In the genomic region with DNA sequence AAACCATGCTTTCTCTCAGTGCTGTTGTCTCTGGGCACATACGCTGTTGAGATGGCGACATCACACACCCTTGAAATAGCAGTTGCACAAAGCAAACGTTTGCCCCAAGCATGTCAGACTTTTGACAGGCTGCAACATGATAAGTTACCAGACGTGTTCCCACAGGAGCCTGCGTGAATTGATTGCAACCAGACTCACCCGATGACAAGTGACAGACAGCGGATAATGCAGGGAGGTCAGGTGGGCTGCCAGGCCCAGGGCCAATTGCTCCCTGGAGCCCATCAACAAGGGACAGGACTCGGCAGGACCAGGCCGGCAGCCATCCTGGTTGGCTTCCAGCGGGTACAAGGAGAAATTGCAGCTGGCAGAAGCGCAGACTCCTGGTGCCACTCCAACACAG, we compare ENCODE assay signal across 16 cellular contexts.
A peak's percentile ranks its signal among the peaks of the same experiment; 100 is the strongest.
DNase-seq lines count a peak whose midpoint lies in the region; ATAC-seq, FAIRE-seq and TF ChIP-seq lines count a peak whose summit lies in the region.
"Had no signal": no experiment of that assay in that cellular context is flagged by ENCODE, and none has a peak within 500 bp of the region (broad histone marks: within the 10 kb centered on the region; RNA-seq: fewer than 3 reads in every experiment).

No MANE protein-coding gene starts in this region.

- TF ChIP-seq CTCF in heart right ventricle (IDR thresholded peaks at IDR 0.05) (no peak), prostate gland (IDR thresholded peaks at IDR 0.05) (no peak)

- H3K36me3 ChIP-seq in heart right ventricle: no peaks in the 10 kb centered on the region
- H3K36me3 ChIP-seq in prostate gland: no peaks in the 10 kb centered on the region
- H3K36me3 ChIP-seq: BLaER1 treated with 17β-estradiol and CSF1 and Interleukin-3, amounts not matched to agents 10 nM and 100 nM; right lobe of liver had no signal

- H3K4me1 ChIP-seq in heart right ventricle (peaks cover 0 to 30% (median 3%) of the 10 kb centered on the region in 9 donors), prostate gland (replicated peaks) (peaks cover 3% of the 10 kb centered on the region)
- H3K4me1 ChIP-seq: BLaER1 treated with 17β-estradiol and CSF1 and Interleukin-3, amounts not matched to agents 10 nM and 100 nM; right lobe of liver had no signal

- ATAC-seq in heart right ventricle (peak; percentile 90 to 97 (median 95)), HG02870 (IDR thresholded peaks at IDR 0.05; ENCODE audit: unreplicated experiment) (no peak)
- ATAC-seq: activated CD4-positive, alpha-beta T cell treated with anti-CD3 and anti-CD28 coated beads for 36 hours; right lobe of liver; stimulated activated naive CD8-positive, alpha-beta T cell treated with anti-CD3 and anti-CD28 coated beads, Interleukin-15, Interleukin-2, amounts not matched to agents 100 U/mL and 50 U/mL, for 24 hours had no signal

- peak overlapping the region; percentile 25 to 89 (median 79) for H3K27ac ChIP-seq in heart right ventricle
- H3K27ac ChIP-seq in prostate gland: no peak overlapping the region
- H3K27ac ChIP-seq: BLaER1 treated with 17β-estradiol and CSF1 and Interleukin-3, amounts not matched to agents 10 nM and 100 nM; coronary artery; right lobe of liver had no signal

- H3K27me3 ChIP-seq in heart right ventricle (no peaks in the 10 kb centered on the region), prostate gland (replicated peaks; ENCODE audit: insufficient read depth) (no peaks in the 10 kb centered on the region)
- H3K27me3 ChIP-seq: BLaER1 treated with 17β-estradiol and CSF1 and Interleukin-3, amounts not matched to agents 10 nM and 100 nM; right lobe of liver had no signal

- TF ChIP-seq POLR2A in prostate gland (IDR thresholded peaks at IDR 0.05): no peak

- H3K4me3 ChIP-seq in heart right ventricle (no peak overlapping the region), prostate gland (no peak overlapping the region)
- H3K4me3 ChIP-seq: BLaER1 treated with 17β-estradiol and CSF1 and Interleukin-3, amounts not matched to agents 10 nM and 100 nM; coronary artery; right lobe of liver had no signal

- H3K9me3 ChIP-seq in heart right ventricle (peaks cover 0 to 10% (median 0%) of the 10 kb centered on the region in 11 donors), prostate gland (no peaks in the 10 kb centered on the region)
- H3K9me3 ChIP-seq: right lobe of liver had no signal

- DNase-seq in NCI-H1105 treated with DMSO at 0.1 percent for 48 hours (lab: John Stamatoyannopoulos, UW) (peak; percentile 63), NCI-H510A (lab: John Stamatoyannopoulos, UW) (peak; percentile 39), heart right ventricle (peak; percentile 83 to 85), prostate gland (ENCODE audit: low spot score) (peak; percentile 76), NCI-H2081 (lab: John Stamatoyannopoulos, UW) (no peak), frontal cortex (ENCODE audit: low spot score in 2 of 2) (no peak), LoVo (ENCODE audit: low spot score) (no peak)
- DNase-seq: activated CD4-positive, alpha-beta T cell treated with anti-CD3 and anti-CD28 coated beads for 36 hours; KG1; NCI-H226; right lobe of liver; stimulated activated naive CD8-positive, alpha-beta T cell treated with anti-CD3 and anti-CD28 coated beads, Interleukin-15, Interleukin-2, amounts not matched to agents 100 U/mL and 50 U/mL, for 24 hours had no signal

- no peak for FAIRE-seq in frontal cortex (lab: Jason Lieb, UNC)
- FAIRE-seq: G401.6 had no signal

- 40 to 53% methylated on average over 11 of the region's 11 CpGs for WGBS in heart right ventricle, 2 donors
- 33% methylated on average over 11 of the region's 11 CpGs for WGBS in prostate gland

- intact Hi-C loops in heart right ventricle (cut with DNase I) (loop anchor here in 4 of 10 donors (2.0 to 10.0 kb wide), 5 partner anchors 106 to 457 kb away; no protein-coding TSS in a partner anchor), prostate gland (cut with DNase I) (no loop called here)

Comparison
In these comparisons a context has a peak if more than half of its experiments do, and no peak if none do; other contexts are left out.
1. DNase-seq: peak in NCI-H1105 treated with DMSO at 0.1 percent for 48 hours (single experiment), NCI-H510A (single experiment), heart right ventricle (2 of 2) and prostate gland (single experiment); none in NCI-H2081 (0 of 2), frontal cortex (0 of 2) and LoVo (single experiment).
2. H3K27ac ChIP-seq: peak in heart right ventricle (10 of 10); none in prostate gland (0 of 2).